Comparison of ENCODE assay signal across 8 cellular contexts in genomic region chr5:173615884-173616576, GRCh38. TPM values are rescaled to one million over a fixed set of nuclear protein-coding genes. Genes with fewer than 3 reads are reported as not detected.
DNase-seq lines count a peak whose midpoint lies in the region; ATAC-seq and TF ChIP-seq lines count a peak whose summit lies in the region.

No MANE protein-coding gene starts in this region.

- 0 to 1% (median 0%) methylated on average over 15 to 55 of the region's 55 CpGs for WGBS in stomach, 5 donors

- intact Hi-C loops in stomach (cut with DNase I; ENCODE audit: low total_unique reads), result loop anchor here (5.0 kb wide), 1 partner anchor 356 kb away; no protein-coding TSS in a partner anchor

- POLR2A ChIA-PET in RWPE1 (lab: Yijun Ruan, JAX; ENCODE audit: low non-redundant PET), result interaction anchor here (0.5 to 0.6 kb wide), 2 partner anchors 90 to 276 kb away, joined by 3 read pairs; no protein-coding TSS in a partner anchor

- H3K36me3 Mint-ChIP-seq in IgD-negative memory B cell (no peaks in the 10 kb centered on the region), neural crest cell (ENCODE audit: low read depth) (peaks cover 11% of the 10 kb centered on the region)

- DNase-seq in DMS53 treated with DMSO at 0.1 percent for 48 hours (lab: John Stamatoyannopoulos, UW; ENCODE audit: unreplicated experiment) (peak; percentile 40), RWPE1 (ENCODE audit: low spot score) (peak; percentile 86), fibroblast of the aortic adventitia (ENCODE audit: low read depth) (peak; percentile 79), neural crest cell (ENCODE audit: low read depth, low spot score) (peak; percentile 61), stomach (peak; percentile 60)
- peak; percentile 52 for DNase-seq in activated T-helper 9 cell treated with anti-CD3 and anti-CD28 coated beads, Interleukin-2, amount 50 U/mL, for 16 hours (ENCODE audit: low read depth)

- no peak for TF ChIP-seq EP300 in stomach (IDR thresholded peaks at IDR 0.05)

- H3K4me1 Mint-ChIP-seq in IgD-negative memory B cell, result peaks cover 15 to 31% (median 27%) of the 10 kb centered on the region in 3 donors
- H3K4me1 Mint-ChIP-seq in neural crest cell, result peaks cover 43% of the 10 kb centered on the region

- H3K27me3 ChIP-seq in stomach, result no peaks in the 10 kb centered on the region

- peaks cover 34 to 61% (median 45%) of the 10 kb centered on the region in 4 donors for H3K4me1 ChIP-seq in stomach

- peaks cover 4 to 27% (median 23%) of the 10 kb centered on the region in 4 donors for H3K36me3 ChIP-seq in stomach

- ATAC-seq in GM21576 (IDR thresholded peaks at IDR 0.05; ENCODE audit: unreplicated experiment), result peak; percentile 53

- H3K27ac ChIP-seq in RWPE1, result peak overlapping the region; percentile 81
- H3K27ac ChIP-seq in stomach, result peak overlapping the region; percentile 93 to 98 (median 96)

- H3K27ac Mint-ChIP-seq in IgD-negative memory B cell (peak overlapping the region; percentile 47 to 98 (median 97)), neural crest cell (ENCODE audit: unreplicated experiment) (peak overlapping the region; percentile 96)

- CTCF ChIA-PET in RWPE1 (lab: Yijun Ruan, JAX), result interaction anchor here (0.6 to 6.9 kb wide), 19 partner anchors 9 to 701 kb away, joined by 3 to 50 read pairs (median 4); no protein-coding TSS in a partner anchor

- H3K4me3 ChIP-seq in fibroblast of the aortic adventitia (ENCODE audit: low read depth, low read length), result peak overlapping the region; percentile 73
- peak overlapping the region; percentile 87 to 99 (median 94) for H3K4me3 ChIP-seq in stomach

- peak overlapping the region; percentile 94 to 98 (median 96) for H3K4me3 Mint-ChIP-seq in IgD-negative memory B cell
- H3K4me3 Mint-ChIP-seq in neural crest cell, result peak overlapping the region; percentile 97

- H3K9me3 Mint-ChIP-seq in IgD-negative memory B cell (no peaks in the 10 kb centered on the region), neural crest cell (no peaks in the 10 kb centered on the region)

- TF ChIP-seq POLR2A in stomach (IDR thresholded peaks at IDR 0.05), result no peak

- no peaks in the 10 kb centered on the region for H3K9me3 ChIP-seq in stomach

- TF ChIP-seq CTCF in RWPE1 (conservative IDR thresholded peaks at IDR 0.05; ENCODE audit: low read depth) (peak; percentile 86), fibroblast of the aortic adventitia (IDR thresholded peaks at IDR 0.05; ENCODE audit: insufficient read depth, low read length) (peak; percentile 78), neural crest cell (conservative IDR thresholded peaks at IDR 0.05) (peak; percentile 70), stomach (IDR thresholded peaks at IDR 0.05) (peak in 5 of 7 experiments; percentile 48 to 60 (median 55))

- H3K27me3 Mint-ChIP-seq in IgD-negative memory B cell (no peaks in the 10 kb centered on the region), neural crest cell (ENCODE audit: low read depth) (no peaks in the 10 kb centered on the region)

RNA-seq across cellular contexts. Expression of gene BOD1, which starts 0.4 kb away (rescaled TPM):
- polyA plus RNA-seq in IgD-negative memory B cell, result 14.0 TPM
- total RNA-seq in fibroblast of the aortic adventitia (ENCODE audit: low replicate concordance), result 63.7 and 68.9 TPM in 2 replicates
- 121 and 126 TPM in 2 replicates for total RNA-seq in neural crest cell
- 10 to 100 TPM in 4 of 5 donors, 1 to 10 TPM in 1; 8.2 to 58.4 (median 19.4) TPM for total RNA-seq in stomach
- 10 to 100 TPM; 31.0 to 46.4 (median 33.7) TPM for polyA plus RNA-seq in stomach

Comparison
In these comparisons a context has a peak if more than half of its experiments do, and no peak if none do; other contexts are left out.
1. Peak in every context shown above with its lines: DNase-seq, ATAC-seq, H3K4me3 ChIP-seq and H3K27ac ChIP-seq.